8 cellular contexts compared by ENCODE assay signal in genomic region chr1:43545686-43546387, GRCh38. TPM values are rescaled to one million over a fixed set of nuclear protein-coding genes. Genes with fewer than 3 reads are reported as not detected.
DNase-seq lines count a peak whose midpoint lies in the region; ATAC-seq and TF ChIP-seq lines count a peak whose summit lies in the region.

No MANE protein-coding gene starts in this region.

- H3F3A ChIP-seq in DOHH2 (ENCODE audit: control insufficient read depth, insufficient read depth): no peaks in the 10 kb centered on the region

- no peak for TF ChIP-seq POLR2A in ovary (IDR thresholded peaks at IDR 0.05)

- DNase-seq in NCI-H2196 treated with DMSO at 0.1 percent for 48 hours (lab: John Stamatoyannopoulos, UW; ENCODE audit: unreplicated experiment) (peak; percentile 91), ovary (peak; percentile 47 to 63 (median 60)), GOT3 (lab: John Stamatoyannopoulos, UW) (no peak)

- no peak overlapping the region for H3K27ac ChIP-seq in DOHH2 (ENCODE audit: low read depth, low read length)
- peak overlapping the region; percentile 55 to 88 for H3K27ac ChIP-seq in esophagus (ENCODE audit: low read depth in 2 of 2, low read length in 1 of 2)
- H3K27ac ChIP-seq in ovary: no peak overlapping the region

- no peak for TF ChIP-seq CTCF in DOHH2 (IDR thresholded peaks at IDR 0.05; ENCODE audit: low read depth, low read length, poor library complexity, severe bottlenecking)
- TF ChIP-seq CTCF in ovary (IDR thresholded peaks at IDR 0.05): no peak

- H3K4me2 ChIP-seq in DOHH2 (ENCODE audit: low read length): 0 out of 2 replicates have a peak overlapping the region, but pooled peaks have one; percentile 27

- intact Hi-C loops in ovary (cut with DNase I): loop anchor here in 1 of 4 donors (2.0 kb wide), 1 partner anchor 55 kb away; no protein-coding TSS in a partner anchor

- no peak for TF ChIP-seq EP300 in ovary (IDR thresholded peaks at IDR 0.05)

- 24 to 28% methylated on average over 12 of the region's 12 CpGs for WGBS in esophagus, 2 donors
- 61 to 71% (median 69%) methylated on average over 12 of the region's 12 CpGs for WGBS in ovary, 3 donors

- no peak for ATAC-seq in HG03175 (IDR thresholded peaks at IDR 0.05; ENCODE audit: unreplicated experiment)
- ATAC-seq in HG02884 (IDR thresholded peaks at IDR 0.05; ENCODE audit: unreplicated experiment): no peak
- no peak for ATAC-seq in HG02678 (IDR thresholded peaks at IDR 0.05; ENCODE audit: unreplicated experiment)

- H3K9me3 ChIP-seq in DOHH2 (ENCODE audit: control insufficient read depth, insufficient read depth, low read length) (no peaks in the 10 kb centered on the region), esophagus (ENCODE audit: control insufficient read depth in 2 of 2, insufficient read depth in 1 of 2, low read depth in 1 of 2, low read length in 1 of 2) (no peaks in the 10 kb centered on the region), ovary (no peaks in the 10 kb centered on the region)

- H4K20me1 ChIP-seq in DOHH2 (ENCODE audit: control insufficient read depth, insufficient read depth, low read depth, low read length): no peaks in the 10 kb centered on the region

- no peaks in the 10 kb centered on the region for H3K79me2 ChIP-seq in DOHH2 (ENCODE audit: control insufficient read depth, low read length)

- H3K4me1 ChIP-seq in DOHH2 (ENCODE audit: control insufficient read depth, low read length): no peaks in the 10 kb centered on the region
- peaks cover 9 to 60% of the 10 kb centered on the region in 2 donors for H3K4me1 ChIP-seq in esophagus (ENCODE audit: control insufficient read depth in 2 of 2, insufficient read depth in 2 of 2, low read length in 1 of 2)
- H3K4me1 ChIP-seq in ovary (ENCODE audit: insufficient read depth): peaks cover 21% of the 10 kb centered on the region

- H3K27me3 ChIP-seq in DOHH2 (ENCODE audit: control insufficient read depth, low read length): peaks cover 4% of the 10 kb centered on the region; the same call in 1 of the 2 replicates
- H3K27me3 ChIP-seq in esophagus (ENCODE audit: control insufficient read depth in 1 of 2, insufficient read depth in 2 of 2, low read length in 2 of 2): no peaks in the 10 kb centered on the region
- H3K27me3 ChIP-seq in ovary: no peaks in the 10 kb centered on the region

- no peaks in the 10 kb centered on the region for H3K36me3 ChIP-seq in DOHH2 (ENCODE audit: control insufficient read depth, low read length)
- H3K36me3 ChIP-seq in esophagus (ENCODE audit: control insufficient read depth in 2 of 2, insufficient read depth in 2 of 2, low read length in 1 of 2): peaks cover 2 to 13% of the 10 kb centered on the region in 2 donors
- no peaks in the 10 kb centered on the region for H3K36me3 ChIP-seq in ovary

- H3K9me2 ChIP-seq in DOHH2 (replicated peaks; ENCODE audit: control insufficient read depth, low read length): no peaks in the 10 kb centered on the region

- H3K4me3 ChIP-seq in DOHH2 (ENCODE audit: low read length) (no peak overlapping the region), esophagus (ENCODE audit: low read depth in 1 of 2, low read length in 2 of 2) (no peak overlapping the region), ovary (no peak overlapping the region)

RNA-seq across cellular contexts. Expression of gene PTPRF, which starts 15.2 kb away (rescaled TPM):
- polyA plus RNA-seq in esophagus (10 to 100 TPM; 62.7 to 69.9 TPM), ovary (10 to 100 TPM; 24.4 to 35.4 TPM)
- 100 to 1,000 TPM in 3 of 7 donors, 10 to 100 TPM in 4; 26.3 to 165 (median 95.5) TPM for total RNA-seq in ovary

Comparison
In these comparisons a context has a peak if more than half of its experiments do, and no peak if none do; other contexts are left out.
1. H3K27ac ChIP-seq: peak in esophagus (2 of 2); none in DOHH2 (single experiment) and ovary (0 of 2).